Comparison of ENCODE assay signal across 1 cellular context in genomic region chr14:64503434-64504309, GRCh38.
TF ChIP-seq lines count a peak whose summit lies in the region.

TSS of gene ZBTB25 (minus strand) at chr14:64503838. CDS start at chr14:64490533, 13,305 bp downstream.

TF ChIP-seq in HepG2, 621 proteins besides CTCF, POLR2A, EP300 and RAD21 (continued from another document and continues in another):
- TF ChIP-seq AHDC1 (CRISPR knock-in tag; IDR thresholded peaks at IDR 0.05; ENCODE audit: borderline replicate concordance) = no peak
- 0 out of 2 replicates have a peak, but pooled peaks have one; percentile 54 for TF ChIP-seq ZNF552 (CRISPR knock-in tag; IDR thresholded peaks at IDR 0.05; ENCODE audit: borderline replicate concordance)
- no peak for TF ChIP-seq HCFC1 (IDR thresholded peaks at IDR 0.05; ENCODE audit: low read depth, low read length)
- peak; percentile 50 for TF ChIP-seq MXD1 (CRISPR knock-in tag; IDR thresholded peaks at IDR 0.05)
- no peak for TF ChIP-seq ZMYM3 (CRISPR knock-in tag; IDR thresholded peaks at IDR 0.05)
- TF ChIP-seq ZNF329 (CRISPR knock-in tag; IDR thresholded peaks at IDR 0.05; ENCODE audit: low read depth) = no peak
- TF ChIP-seq ETV6 (CRISPR knock-in tag; conservative IDR thresholded peaks at IDR 0.05) = no peak
- peak; percentile 9; the same call in 1 of the 2 replicates for TF ChIP-seq NAIF1 (CRISPR knock-in tag; IDR thresholded peaks at IDR 0.05; ENCODE audit: borderline replicate concordance)
- no peak for TF ChIP-seq SNRNP70 (IDR thresholded peaks at IDR 0.05; ENCODE audit: low read depth, low read length)
- TF ChIP-seq SMARCE1 (IDR thresholded peaks at IDR 0.05; ENCODE audit: borderline replicate concordance) = no peak
- TF ChIP-seq PRPF4 (IDR thresholded peaks at IDR 0.05; ENCODE audit: low read depth, low read length, poor library complexity, severe bottlenecking) = no peak
- TF ChIP-seq GTF2F1 (IDR thresholded peaks at IDR 0.05; ENCODE audit: low read length) = no peak
- TF ChIP-seq TAF1 (CRISPR knock-in tag; IDR thresholded peaks at IDR 0.05) = peak; percentile 80
- peak; percentile 40; the same call in 1 of the 2 replicates for TF ChIP-seq ZNF264 (CRISPR knock-in tag; IDR thresholded peaks at IDR 0.05)
- no peak; the same call in 1 of the 2 replicates for TF ChIP-seq ZNF556 (CRISPR knock-in tag; IDR thresholded peaks at IDR 0.05; ENCODE audit: borderline replicate concordance)
- peak; percentile 61 to 66 for TF ChIP-seq HMGXB4 (CRISPR knock-in tag; IDR thresholded peaks at IDR 0.05; ENCODE audit: borderline replicate concordance in 1 of 2, low read depth in 1 of 2)
- no peak for TF ChIP-seq ZNF280B (CRISPR knock-in tag; IDR thresholded peaks at IDR 0.05; ENCODE audit: borderline replicate concordance)
- TF ChIP-seq ZNF615 (CRISPR knock-in tag; IDR thresholded peaks at IDR 0.05; ENCODE audit: borderline replicate concordance) = no peak
- TF ChIP-seq ZNF773 (CRISPR knock-in tag; IDR thresholded peaks at IDR 0.05; ENCODE audit: borderline replicate concordance) = 0 out of 2 replicates have a peak, but pooled peaks have one; percentile 20
- TF ChIP-seq ZNF335 (CRISPR knock-in tag; IDR thresholded peaks at IDR 0.05) = no peak
- no peak; the same call in 1 of the 2 replicates for TF ChIP-seq ERF (CRISPR knock-in tag; IDR thresholded peaks at IDR 0.05)
- no peak for TF ChIP-seq ZNF792 (CRISPR knock-in tag; IDR thresholded peaks at IDR 0.05)
- TF ChIP-seq ATF7-NPFF (CRISPR knock-in tag; IDR thresholded peaks at IDR 0.05; ENCODE audit: low read depth) = peak; percentile 64; the same call in 1 of the 2 replicates
- TF ChIP-seq ISL2 (CRISPR knock-in tag; IDR thresholded peaks at IDR 0.05) = 0 out of 2 replicates have a peak, but pooled peaks have one; percentile 26
- no peak for TF ChIP-seq ZNF12 (CRISPR knock-in tag; IDR thresholded peaks at IDR 0.05)
- TF ChIP-seq ZNF275 (CRISPR knock-in tag; IDR thresholded peaks at IDR 0.05; ENCODE audit: borderline replicate concordance) = 0 out of 2 replicates have a peak, but pooled peaks have one; percentile 20
- 0 out of 2 replicates have a peak, but pooled peaks have one; percentile 2 for TF ChIP-seq HNF4A (CRISPR knock-in tag; IDR thresholded peaks at IDR 0.05)
- TF ChIP-seq CREB3 (CRISPR knock-in tag; IDR thresholded peaks at IDR 0.05) = no peak; the same call in 1 of the 2 replicates
- TF ChIP-seq ZNF143 (CRISPR knock-in tag; IDR thresholded peaks at IDR 0.05) = peak; percentile 78
- peak; percentile 51; the same call in 1 of the 2 replicates for TF ChIP-seq ZNF776 (CRISPR knock-in tag; IDR thresholded peaks at IDR 0.05)
- no peak for TF ChIP-seq ATF5 (CRISPR knock-in tag; IDR thresholded peaks at IDR 0.05; ENCODE audit: low read depth)
- TF ChIP-seq ELF1 (CRISPR knock-in tag; IDR thresholded peaks at IDR 0.05) = no peak; the same call in 1 of the 2 replicates
- TF ChIP-seq HNRNPK (IDR thresholded peaks at IDR 0.05; ENCODE audit: low read depth, low read length, poor library complexity, severe bottlenecking) = peak; percentile 68
- no peak for TF ChIP-seq FOXC1 (CRISPR knock-in tag; IDR thresholded peaks at IDR 0.05; ENCODE audit: borderline replicate concordance)
- TF ChIP-seq CBX2 (IDR thresholded peaks at IDR 0.05; ENCODE audit: low read depth, low read length) = no peak
- 0 out of 2 replicates have a peak, but pooled peaks have one; percentile 44 for TF ChIP-seq CBX2 (CRISPR knock-in tag; IDR thresholded peaks at IDR 0.05; ENCODE audit: low read depth)
- TF ChIP-seq BCLAF1 (IDR thresholded peaks at IDR 0.05) = no peak
- TF ChIP-seq BCL3 (CRISPR knock-in tag; IDR thresholded peaks at IDR 0.05) = peak; percentile 15
- 0 out of 2 replicates have a peak, but pooled peaks have one; percentile 17 for TF ChIP-seq SIN3B (IDR thresholded peaks at IDR 0.05; ENCODE audit: low read length)
- no peak for TF ChIP-seq NR2F2 (IDR thresholded peaks at IDR 0.05; ENCODE audit: borderline replicate concordance, low read depth)
- peak; percentile 61; the same call in 1 of the 2 replicates for TF ChIP-seq ZNF547 (CRISPR knock-in tag; IDR thresholded peaks at IDR 0.05)
- no peak for TF ChIP-seq TCF7L2 (IDR thresholded peaks at IDR 0.05; ENCODE audit: low read depth, low read length)
- no peak for TF ChIP-seq FOXJ3 (CRISPR knock-in tag; IDR thresholded peaks at IDR 0.05; ENCODE audit: borderline replicate concordance)
- TF ChIP-seq ZFX (CRISPR knock-in tag; IDR thresholded peaks at IDR 0.05; ENCODE audit: low read depth) = peak; percentile 78
- TF ChIP-seq ZNF780A (CRISPR knock-in tag; IDR thresholded peaks at IDR 0.05) = no peak
- TF ChIP-seq RBAK (CRISPR knock-in tag; IDR thresholded peaks at IDR 0.05) = no peak
- no peak for TF ChIP-seq SKI (IDR thresholded peaks at IDR 0.05; ENCODE audit: partially characterized antibody)
- TF ChIP-seq ZZZ3 (CRISPR knock-in tag; IDR thresholded peaks at IDR 0.05; ENCODE audit: borderline replicate concordance) = peak; percentile 16; the same call in 1 of the 2 replicates
- 0 out of 2 replicates have a peak, but pooled peaks have one; percentile 10 for TF ChIP-seq ZBTB3 (CRISPR knock-in tag; IDR thresholded peaks at IDR 0.05; ENCODE audit: borderline replicate concordance, low read depth)
- no peak for TF ChIP-seq SMAD1 (CRISPR knock-in tag; IDR thresholded peaks at IDR 0.05; ENCODE audit: borderline replicate concordance, low read depth)
- TF ChIP-seq ZNF816 (CRISPR knock-in tag; IDR thresholded peaks at IDR 0.05; ENCODE audit: borderline replicate concordance) = peak; percentile 84; the same call in 1 of the 2 replicates
